1 cellular context compared by ENCODE assay signal in the genomic region with DNA sequence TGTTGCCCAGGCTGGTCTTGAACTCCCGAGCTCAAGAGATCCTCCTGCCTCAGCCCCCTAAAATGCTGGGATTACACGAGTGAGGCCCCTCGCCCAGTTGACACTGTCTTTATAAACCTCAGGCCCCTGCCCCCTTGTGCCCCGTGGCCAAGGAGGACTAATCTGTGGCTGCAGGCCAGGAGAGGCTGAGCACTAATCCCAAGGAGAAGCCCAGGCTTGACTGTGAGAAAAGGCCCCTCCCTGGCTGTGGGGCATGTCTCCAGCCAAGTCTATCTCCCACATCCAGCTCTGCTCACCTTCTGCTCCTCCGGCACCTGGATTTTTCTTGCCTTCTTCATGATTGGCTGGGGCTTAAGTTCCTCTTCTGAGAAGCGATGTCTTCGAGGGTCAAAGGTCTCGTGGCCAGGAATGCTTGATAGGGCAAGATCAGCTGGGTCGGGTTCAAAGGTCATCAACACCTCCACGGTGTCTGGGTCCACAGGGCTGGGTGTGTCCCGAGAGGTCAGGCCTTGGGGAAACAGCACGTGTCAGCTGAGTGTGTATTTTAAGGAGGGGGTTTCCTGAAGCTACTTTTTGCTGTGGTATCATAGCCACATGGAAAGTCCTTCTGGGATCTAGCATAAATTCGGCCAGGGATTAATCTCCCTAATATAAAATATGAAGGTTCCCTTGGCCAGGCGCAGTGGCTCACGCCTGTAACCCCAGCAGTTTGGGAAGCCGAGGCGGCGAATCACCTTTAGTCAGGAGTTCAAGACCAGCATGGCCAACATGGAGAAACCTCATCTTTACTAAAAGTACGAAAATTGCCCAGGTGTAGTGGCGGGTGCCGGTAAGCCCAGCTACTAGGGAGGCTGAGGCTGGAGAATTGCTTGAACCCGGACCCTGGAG.
TF ChIP-seq lines count a peak whose summit lies in the region.

No MANE protein-coding gene starts in this region.

TF ChIP-seq in K562, 482 proteins besides CTCF, POLR2A, EP300 and RAD21 (continues in another document):
- 0 out of 2 replicates have a peak, but pooled peaks have one; percentile 34 for TF ChIP-seq HSF4 (CRISPR knock-in tag; IDR thresholded peaks at IDR 0.05; ENCODE audit: borderline replicate concordance)
- no peak for TF ChIP-seq CCNT2 (IDR thresholded peaks at IDR 0.05; ENCODE audit: borderline replicate concordance, extremely low read depth, insufficient read length, low read depth, low read length)
- no peak for TF ChIP-seq HDAC6 (IDR thresholded peaks at IDR 0.05; ENCODE audit: low read depth, low read length)
- TF ChIP-seq, protein P1, sequence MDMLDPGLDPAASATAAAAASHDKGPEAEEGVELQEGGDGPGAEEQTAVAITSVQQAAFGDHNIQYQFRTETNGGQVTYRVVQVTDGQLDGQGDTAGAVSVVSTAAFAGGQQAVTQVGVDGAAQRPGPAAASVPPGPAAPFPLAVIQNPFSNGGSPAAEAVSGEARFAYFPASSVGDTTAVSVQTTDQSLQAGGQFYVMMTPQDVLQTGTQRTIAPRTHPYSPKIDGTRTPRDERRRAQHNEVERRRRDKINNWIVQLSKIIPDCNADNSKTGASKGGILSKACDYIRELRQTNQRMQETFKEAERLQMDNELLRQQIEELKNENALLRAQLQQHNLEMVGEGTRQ (CRISPR knock-in tag; IDR thresholded peaks at IDR 0.05) = peak; percentile 32; the same call in 1 of the 2 replicates
- no peak for TF ChIP-seq MEIS2 (IDR thresholded peaks at IDR 0.05; ENCODE audit: partially characterized antibody)
- TF ChIP-seq, protein P2, sequence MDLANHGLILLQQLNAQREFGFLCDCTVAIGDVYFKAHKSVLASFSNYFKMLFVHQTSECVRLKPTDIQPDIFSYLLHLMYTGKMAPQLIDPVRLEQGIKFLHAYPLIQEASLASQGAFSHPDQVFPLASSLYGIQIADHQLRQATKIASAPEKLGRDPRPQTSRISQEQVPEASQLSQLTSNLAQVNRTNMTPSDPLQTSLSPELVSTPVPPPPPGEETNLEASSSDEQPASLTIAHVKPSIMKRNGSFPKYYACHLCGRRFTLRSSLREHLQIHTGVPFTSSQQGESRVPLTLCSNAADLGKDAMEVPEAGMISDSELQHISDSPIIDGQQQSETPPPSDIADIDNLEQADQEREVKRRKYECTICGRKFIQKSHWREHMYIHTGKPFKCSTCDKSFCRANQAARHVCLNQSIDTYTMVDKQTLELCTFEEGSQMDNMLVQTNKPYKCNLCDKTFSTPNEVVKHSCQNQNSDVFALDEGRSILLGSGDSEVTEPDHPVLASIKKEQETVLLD (IDR thresholded peaks at IDR 0.05) = peak; percentile 68; the same call in 1 of the 2 replicates
- TF ChIP-seq PHB (CRISPR knock-in tag; IDR thresholded peaks at IDR 0.05) = no peak
- TF ChIP-seq, protein P3, sequence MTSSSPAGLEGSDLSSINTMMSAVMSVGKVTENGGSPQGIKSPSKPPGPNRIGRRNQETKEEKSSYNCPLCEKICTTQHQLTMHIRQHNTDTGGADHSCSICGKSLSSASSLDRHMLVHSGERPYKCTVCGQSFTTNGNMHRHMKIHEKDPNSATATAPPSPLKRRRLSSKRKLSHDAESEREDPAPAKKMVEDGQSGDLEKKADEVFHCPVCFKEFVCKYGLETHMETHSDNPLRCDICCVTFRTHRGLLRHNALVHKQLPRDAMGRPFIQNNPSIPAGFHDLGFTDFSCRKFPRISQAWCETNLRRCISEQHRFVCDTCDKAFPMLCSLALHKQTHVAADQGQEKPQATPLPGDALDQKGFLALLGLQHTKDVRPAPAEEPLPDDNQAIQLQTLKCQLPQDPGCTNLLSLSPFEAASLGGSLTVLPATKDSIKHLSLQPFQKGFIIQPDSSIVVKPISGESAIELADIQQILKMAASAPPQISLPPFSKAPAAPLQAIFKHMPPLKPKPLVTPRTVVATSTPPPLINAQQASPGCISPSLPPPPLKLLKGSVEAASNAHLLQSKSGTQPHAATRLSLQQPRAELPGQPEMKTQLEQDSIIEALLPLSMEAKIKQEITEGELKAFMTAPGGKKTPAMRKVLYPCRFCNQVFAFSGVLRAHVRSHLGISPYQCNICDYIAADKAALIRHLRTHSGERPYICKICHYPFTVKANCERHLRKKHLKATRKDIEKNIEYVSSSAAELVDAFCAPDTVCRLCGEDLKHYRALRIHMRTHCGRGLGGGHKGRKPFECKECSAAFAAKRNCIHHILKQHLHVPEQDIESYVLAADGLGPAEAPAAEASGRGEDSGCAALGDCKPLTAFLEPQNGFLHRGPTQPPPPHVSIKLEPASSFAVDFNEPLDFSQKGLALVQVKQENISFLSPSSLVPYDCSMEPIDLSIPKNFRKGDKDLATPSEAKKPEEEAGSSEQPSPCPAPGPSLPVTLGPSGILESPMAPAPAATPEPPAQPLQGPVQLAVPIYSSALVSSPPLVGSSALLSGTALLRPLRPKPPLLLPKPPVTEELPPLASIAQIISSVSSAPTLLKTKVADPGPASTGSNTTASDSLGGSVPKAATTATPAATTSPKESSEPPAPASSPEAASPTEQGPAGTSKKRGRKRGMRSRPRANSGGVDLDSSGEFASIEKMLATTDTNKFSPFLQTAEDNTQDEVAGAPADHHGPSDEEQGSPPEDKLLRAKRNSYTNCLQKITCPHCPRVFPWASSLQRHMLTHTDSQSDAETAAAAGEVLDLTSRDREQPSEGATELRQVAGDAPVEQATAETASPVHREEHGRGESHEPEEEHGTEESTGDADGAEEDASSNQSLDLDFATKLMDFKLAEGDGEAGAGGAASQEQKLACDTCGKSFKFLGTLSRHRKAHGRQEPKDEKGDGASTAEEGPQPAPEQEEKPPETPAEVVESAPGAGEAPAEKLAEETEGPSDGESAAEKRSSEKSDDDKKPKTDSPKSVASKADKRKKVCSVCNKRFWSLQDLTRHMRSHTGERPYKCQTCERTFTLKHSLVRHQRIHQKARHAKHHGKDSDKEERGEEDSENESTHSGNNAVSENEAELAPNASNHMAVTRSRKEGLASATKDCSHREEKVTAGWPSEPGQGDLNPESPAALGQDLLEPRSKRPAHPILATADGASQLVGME (CRISPR knock-in tag; IDR thresholded peaks at IDR 0.05) = no peak
- no peak for TF ChIP-seq KAT2B (IDR thresholded peaks at IDR 0.05; ENCODE audit: low read depth, low read length)
- peak; percentile 7; the same call in 1 of the 2 replicates for TF ChIP-seq BCOR (IDR thresholded peaks at IDR 0.05)
- TF ChIP-seq SP1 (CRISPR knock-in tag; IDR thresholded peaks at IDR 0.05) = peak; percentile 17; the same call in 1 of the 2 replicates
- 0 out of 2 replicates have a peak, but pooled peaks have one; percentile 42 for TF ChIP-seq MECOM (CRISPR knock-in tag; IDR thresholded peaks at IDR 0.05)
- TF ChIP-seq HNRNPH1 (optimal IDR thresholded peaks at IDR 0.05; ENCODE audit: low read depth, low read length) = no peak
- TF ChIP-seq GTF2A2 (tag; IDR thresholded peaks at IDR 0.05) = 0 out of 2 replicates have a peak, but pooled peaks have one; percentile 12
- TF ChIP-seq ZNF408 (CRISPR knock-in tag; IDR thresholded peaks at IDR 0.05; ENCODE audit: low read depth) = no peak
- TF ChIP-seq GATAD2A (IDR thresholded peaks at IDR 0.05) = 0 out of 2 replicates have a peak, but pooled peaks have one; percentile 37
- TF ChIP-seq MCM2 (IDR thresholded peaks at IDR 0.05; ENCODE audit: low read depth) = no peak
- TF ChIP-seq RFX7 (CRISPR knock-in tag; IDR thresholded peaks at IDR 0.05) = no peak
- no peak for TF ChIP-seq ZNF212 (CRISPR knock-in tag; IDR thresholded peaks at IDR 0.05)
- TF ChIP-seq FOXK2 (conservative IDR thresholded peaks at IDR 0.05 in 1 of 2, IDR thresholded peaks at IDR 0.05 in 1 of 2; ENCODE audit: low read depth in 2 of 2) = peak in 1 of 2 experiments; percentile 11; a peak in 1 of 4 replicates
- TF ChIP-seq RBFOX2 (IDR thresholded peaks at IDR 0.05; ENCODE audit: low read depth, low read length) = no peak
- no peak for TF ChIP-seq CBX8 (IDR thresholded peaks at IDR 0.05; ENCODE audit: borderline replicate concordance, extremely low read depth, low read depth, low read length, poor library complexity, severe bottlenecking)
- TF ChIP-seq, protein P4, sequence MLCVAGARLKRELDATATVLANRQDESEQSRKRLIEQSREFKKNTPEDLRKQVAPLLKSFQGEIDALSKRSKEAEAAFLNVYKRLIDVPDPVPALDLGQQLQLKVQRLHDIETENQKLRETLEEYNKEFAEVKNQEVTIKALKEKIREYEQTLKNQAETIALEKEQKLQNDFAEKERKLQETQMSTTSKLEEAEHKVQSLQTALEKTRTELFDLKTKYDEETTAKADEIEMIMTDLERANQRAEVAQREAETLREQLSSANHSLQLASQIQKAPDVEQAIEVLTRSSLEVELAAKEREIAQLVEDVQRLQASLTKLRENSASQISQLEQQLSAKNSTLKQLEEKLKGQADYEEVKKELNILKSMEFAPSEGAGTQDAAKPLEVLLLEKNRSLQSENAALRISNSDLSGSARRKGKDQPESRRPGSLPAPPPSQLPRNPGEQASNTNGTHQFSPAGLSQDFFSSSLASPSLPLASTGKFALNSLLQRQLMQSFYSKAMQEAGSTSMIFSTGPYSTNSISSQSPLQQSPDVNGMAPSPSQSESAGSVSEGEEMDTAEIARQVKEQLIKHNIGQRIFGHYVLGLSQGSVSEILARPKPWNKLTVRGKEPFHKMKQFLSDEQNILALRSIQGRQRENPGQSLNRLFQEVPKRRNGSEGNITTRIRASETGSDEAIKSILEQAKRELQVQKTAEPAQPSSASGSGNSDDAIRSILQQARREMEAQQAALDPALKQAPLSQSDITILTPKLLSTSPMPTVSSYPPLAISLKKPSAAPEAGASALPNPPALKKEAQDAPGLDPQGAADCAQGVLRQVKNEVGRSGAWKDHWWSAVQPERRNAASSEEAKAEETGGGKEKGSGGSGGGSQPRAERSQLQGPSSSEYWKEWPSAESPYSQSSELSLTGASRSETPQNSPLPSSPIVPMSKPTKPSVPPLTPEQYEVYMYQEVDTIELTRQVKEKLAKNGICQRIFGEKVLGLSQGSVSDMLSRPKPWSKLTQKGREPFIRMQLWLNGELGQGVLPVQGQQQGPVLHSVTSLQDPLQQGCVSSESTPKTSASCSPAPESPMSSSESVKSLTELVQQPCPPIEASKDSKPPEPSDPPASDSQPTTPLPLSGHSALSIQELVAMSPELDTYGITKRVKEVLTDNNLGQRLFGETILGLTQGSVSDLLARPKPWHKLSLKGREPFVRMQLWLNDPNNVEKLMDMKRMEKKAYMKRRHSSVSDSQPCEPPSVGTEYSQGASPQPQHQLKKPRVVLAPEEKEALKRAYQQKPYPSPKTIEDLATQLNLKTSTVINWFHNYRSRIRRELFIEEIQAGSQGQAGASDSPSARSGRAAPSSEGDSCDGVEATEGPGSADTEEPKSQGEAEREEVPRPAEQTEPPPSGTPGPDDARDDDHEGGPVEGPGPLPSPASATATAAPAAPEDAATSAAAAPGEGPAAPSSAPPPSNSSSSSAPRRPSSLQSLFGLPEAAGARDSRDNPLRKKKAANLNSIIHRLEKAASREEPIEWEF (CRISPR knock-in tag; IDR thresholded peaks at IDR 0.05) = peak; percentile 76; the same call in 1 of the 2 replicates
- TF ChIP-seq ZC3H8 (IDR thresholded peaks at IDR 0.05) = no peak
- TF ChIP-seq SETDB1 (IDR thresholded peaks at IDR 0.05; ENCODE audit: low read length) = no peak
- TF ChIP-seq HDAC8 (tag; IDR thresholded peaks at IDR 0.05) = no peak
- TF ChIP-seq MYBL2 (IDR thresholded peaks at IDR 0.05; ENCODE audit: low read depth) = no peak
- no peak for TF ChIP-seq MYBL2 (CRISPR knock-in tag; IDR thresholded peaks at IDR 0.05; ENCODE audit: borderline replicate concordance)
- TF ChIP-seq SAP30 (IDR thresholded peaks at IDR 0.05; ENCODE audit: borderline replicate concordance, insufficient read depth, low read depth, low read length, poor library complexity, severe bottlenecking) = no peak
- no peak for TF ChIP-seq ETV6 (IDR thresholded peaks at IDR 0.05; ENCODE audit: borderline replicate concordance in 1 of 2, low read depth in 2 of 2, low read length in 1 of 2)
- no peak for TF ChIP-seq ETV6 (CRISPR knock-in tag; IDR thresholded peaks at IDR 0.05; ENCODE audit: borderline replicate concordance)
- peak; percentile 70; the same call in 1 of the 2 replicates for TF ChIP-seq ZC3H4 (CRISPR knock-in tag; IDR thresholded peaks at IDR 0.05; ENCODE audit: borderline replicate concordance)
- no peak for TF ChIP-seq RBM15 (IDR thresholded peaks at IDR 0.05; ENCODE audit: insufficient read depth, low read length)
- TF ChIP-seq, protein P5, sequence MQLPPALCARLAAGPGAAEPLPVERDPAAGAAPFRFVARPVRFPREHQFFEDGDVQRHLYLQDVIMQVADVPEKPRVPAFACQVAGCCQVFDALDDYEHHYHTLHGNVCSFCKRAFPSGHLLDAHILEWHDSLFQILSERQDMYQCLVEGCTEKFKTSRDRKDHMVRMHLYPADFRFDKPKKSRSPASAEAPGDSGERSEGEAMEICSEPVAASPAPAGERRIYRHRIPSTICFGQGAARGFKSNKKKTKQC (CRISPR knock-in tag; IDR thresholded peaks at IDR 0.05) = no peak
- no peak for TF ChIP-seq MIER1 (IDR thresholded peaks at IDR 0.05; ENCODE audit: low read depth)
- TF ChIP-seq, protein P6, sequence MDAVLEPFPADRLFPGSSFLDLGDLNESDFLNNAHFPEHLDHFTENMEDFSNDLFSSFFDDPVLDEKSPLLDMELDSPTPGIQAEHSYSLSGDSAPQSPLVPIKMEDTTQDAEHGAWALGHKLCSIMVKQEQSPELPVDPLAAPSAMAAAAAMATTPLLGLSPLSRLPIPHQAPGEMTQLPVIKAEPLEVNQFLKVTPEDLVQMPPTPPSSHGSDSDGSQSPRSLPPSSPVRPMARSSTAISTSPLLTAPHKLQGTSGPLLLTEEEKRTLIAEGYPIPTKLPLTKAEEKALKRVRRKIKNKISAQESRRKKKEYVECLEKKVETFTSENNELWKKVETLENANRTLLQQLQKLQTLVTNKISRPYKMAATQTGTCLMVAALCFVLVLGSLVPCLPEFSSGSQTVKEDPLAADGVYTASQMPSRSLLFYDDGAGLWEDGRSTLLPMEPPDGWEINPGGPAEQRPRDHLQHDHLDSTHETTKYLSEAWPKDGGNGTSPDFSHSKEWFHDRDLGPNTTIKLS (IDR thresholded peaks at IDR 0.05; ENCODE audit: borderline replicate concordance, low read depth) = 0 out of 2 replicates have a peak, but pooled peaks have one; percentile 14
- TF ChIP-seq ARID1B (IDR thresholded peaks at IDR 0.05) = 0 out of 2 replicates have a peak, but pooled peaks have one; percentile 59
- TF ChIP-seq, protein P7, sequence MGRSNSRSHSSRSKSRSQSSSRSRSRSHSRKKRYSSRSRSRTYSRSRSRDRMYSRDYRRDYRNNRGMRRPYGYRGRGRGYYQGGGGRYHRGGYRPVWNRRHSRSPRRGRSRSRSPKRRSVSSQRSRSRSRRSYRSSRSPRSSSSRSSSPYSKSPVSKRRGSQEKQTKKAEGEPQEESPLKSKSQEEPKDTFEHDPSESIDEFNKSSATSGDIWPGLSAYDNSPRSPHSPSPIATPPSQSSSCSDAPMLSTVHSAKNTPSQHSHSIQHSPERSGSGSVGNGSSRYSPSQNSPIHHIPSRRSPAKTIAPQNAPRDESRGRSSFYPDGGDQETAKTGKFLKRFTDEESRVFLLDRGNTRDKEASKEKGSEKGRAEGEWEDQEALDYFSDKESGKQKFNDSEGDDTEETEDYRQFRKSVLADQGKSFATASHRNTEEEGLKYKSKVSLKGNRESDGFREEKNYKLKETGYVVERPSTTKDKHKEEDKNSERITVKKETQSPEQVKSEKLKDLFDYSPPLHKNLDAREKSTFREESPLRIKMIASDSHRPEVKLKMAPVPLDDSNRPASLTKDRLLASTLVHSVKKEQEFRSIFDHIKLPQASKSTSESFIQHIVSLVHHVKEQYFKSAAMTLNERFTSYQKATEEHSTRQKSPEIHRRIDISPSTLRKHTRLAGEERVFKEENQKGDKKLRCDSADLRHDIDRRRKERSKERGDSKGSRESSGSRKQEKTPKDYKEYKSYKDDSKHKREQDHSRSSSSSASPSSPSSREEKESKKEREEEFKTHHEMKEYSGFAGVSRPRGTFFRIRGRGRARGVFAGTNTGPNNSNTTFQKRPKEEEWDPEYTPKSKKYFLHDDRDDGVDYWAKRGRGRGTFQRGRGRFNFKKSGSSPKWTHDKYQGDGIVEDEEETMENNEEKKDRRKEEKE (IDR thresholded peaks at IDR 0.05; ENCODE audit: borderline replicate concordance in 1 of 2, control insufficient read depth in 1 of 2, low read depth in 2 of 2, low read length in 1 of 2) = no peak
